13 cellular contexts compared by ENCODE assay signal in the genomic region with DNA sequence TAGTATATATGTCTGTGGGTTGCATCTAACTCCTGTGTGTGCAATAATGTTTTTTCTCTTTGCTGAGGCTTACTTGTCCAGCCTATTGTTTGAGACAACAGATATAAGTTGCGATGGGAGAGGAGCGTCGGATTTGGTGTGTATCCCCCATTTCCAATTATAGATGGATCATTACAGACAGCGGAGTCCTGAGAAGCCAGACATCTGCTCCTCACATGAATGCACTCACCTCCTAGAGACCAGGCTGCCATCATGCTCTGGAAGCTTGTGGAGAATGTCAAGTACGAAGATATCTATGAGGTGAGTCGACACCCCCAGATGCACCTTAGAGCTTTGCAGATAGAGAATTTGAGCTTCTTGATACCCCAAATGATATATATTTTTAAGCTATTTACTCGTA. TPM values are rescaled to one million over a fixed set of nuclear protein-coding genes. Genes with fewer than 3 reads are reported as not detected.
DNase-seq lines count a peak whose midpoint lies in the region; ATAC-seq, FAIRE-seq and TF ChIP-seq lines count a peak whose summit lies in the region.
"Had no signal": no experiment of that assay in that cellular context is flagged by ENCODE, and none has a peak within 500 bp of the region (broad histone marks: within the 10 kb centered on the region; RNA-seq: fewer than 3 reads in every experiment).

TFAP2B (plus strand) TSS at position 199 of the 400 bp plus-strand sequence; CDS start at position 220, 21 bp downstream.

- ATAC-seq in HG02798 (IDR thresholded peaks at IDR 0.05; ENCODE audit: poor library complexity, unreplicated experiment), result no peak
- ATAC-seq: left lobe of liver had no signal

- no peaks in the 10 kb centered on the region for H3K9me3 ChIP-seq in ascending aorta
- H3K9me3 ChIP-seq in iPS-15b (ENCODE audit: control insufficient read depth, insufficient read depth, low read length), result no peaks in the 10 kb centered on the region
- no peaks in the 10 kb centered on the region for H3K9me3 ChIP-seq in tibial artery
- H3K9me3 ChIP-seq: Peyer's patch, transverse colon had no signal

- no peak for TF ChIP-seq CTCF in ascending aorta (IDR thresholded peaks at IDR 0.05)
- no peak for TF ChIP-seq CTCF in tibial artery (IDR thresholded peaks at IDR 0.05)

- H3K27me3 ChIP-seq in ascending aorta, result peaks cover 13% of the 10 kb centered on the region
- peaks cover 98% of the 10 kb centered on the region for H3K27me3 ChIP-seq in iPS-15b (ENCODE audit: control insufficient read depth, insufficient read depth, low read length)
- peaks cover 0 to 94% of the 10 kb centered on the region in 2 donors for H3K27me3 ChIP-seq in tibial artery

- intact Hi-C loops in ascending aorta (cut with DNase I) (no loop called here), tibial artery (cut with DNase I; ENCODE audit: low total_unique reads) (no loop called here)

- H3K4me1 ChIP-seq in ascending aorta, result peaks cover 0 to 5% of the 10 kb centered on the region in 2 donors
- H3K4me1 ChIP-seq in iPS-15b (ENCODE audit: control insufficient read depth, insufficient read depth, low read length), result peaks cover 15% of the 10 kb centered on the region
- H3K4me1 ChIP-seq in tibial artery, result peaks cover 0 to 28% (median 19%) of the 10 kb centered on the region in 4 donors

- peak; percentile 23 for TF ChIP-seq POLR2A in GM19099 (IDR thresholded peaks at IDR 0.05; ENCODE audit: extremely low read depth, insufficient read length, low read depth)
- TF ChIP-seq POLR2A in GM12891 (IDR thresholded peaks at IDR 0.05; ENCODE audit: low read depth, low read length), result no peak

- DNase-seq in ascending aorta (ENCODE audit: low spot score in 2 of 2) (no peak), retina (peak; percentile 75), GM12891 (ENCODE audit: insufficient read length, low spot score) (no peak), tibial artery (no peak), ureter (ENCODE audit: low spot score) (no peak)
- DNase-seq: Peyer's patch, transverse colon had no signal

- H3K4me3 ChIP-seq in ascending aorta (peak within 1 kb of the TSS; percentile 24 to 52), iPS-15b (ENCODE audit: low read depth, low read length) (peak within 1 kb of the TSS; percentile 32), tibial artery (peak within 1 kb of the TSS in 1 of 2 donors; percentile 37)

- no peak for FAIRE-seq in GM12891 (lab: Jason Lieb, UNC)
- FAIRE-seq: TTC549 had no signal

- no peak within 1 kb of the TSS for H3K9ac ChIP-seq in iPS-15b (ENCODE audit: low read depth, low read length)
- H3K9ac ChIP-seq: KMS-11 had no signal

- no peak within 1 kb of the TSS for H3K27ac ChIP-seq in ascending aorta
- H3K27ac ChIP-seq in tibial artery, result no peak within 1 kb of the TSS
- H3K27ac ChIP-seq: KMS-11, Peyer's patch, transverse colon had no signal

- H3K36me3 ChIP-seq in ascending aorta, result no peaks in the 10 kb centered on the region
- H3K36me3 ChIP-seq in iPS-15b (ENCODE audit: control insufficient read depth, insufficient read depth, low read length), result no peaks in the 10 kb centered on the region
- no peaks in the 10 kb centered on the region for H3K36me3 ChIP-seq in tibial artery
- H3K36me3 ChIP-seq: Peyer's patch, transverse colon had no signal

TF ChIP-seq in GM12891, 5 proteins besides CTCF, POLR2A, EP300 and RAD21:
- no peak for TF ChIP-seq POU2F2 (IDR thresholded peaks at IDR 0.05; ENCODE audit: low read depth, low read length)
- TF ChIP-seq SPI1 (IDR thresholded peaks at IDR 0.05; ENCODE audit: low read depth, low read length), result no peak
- TF ChIP-seq PAX5 (IDR thresholded peaks at IDR 0.05; ENCODE audit: insufficient read depth, low read length, severe bottlenecking), result no peak
- no peak for TF ChIP-seq TAF1 (IDR thresholded peaks at IDR 0.05; ENCODE audit: low read depth, low read length)
- TF ChIP-seq POLR2AphosphoS5 (IDR thresholded peaks at IDR 0.05; ENCODE audit: low read depth, low read length), result no peak

RNA-seq across cellular contexts. Expression of gene TFAP2B, which starts in this region (rescaled TPM):
- total RNA-seq in ascending aorta (not detected), ureter (0.26 TPM)
- not detected for polyA plus RNA-seq in GM12891 (2012; ENCODE audit: low read depth, missing spikeins)
- total RNA-seq: left lobe of liver, Peyer's patch, transverse colon had no signal
